ENCODE assay signal across 8 cellular contexts in genomic region chr21:32770514-32771133, GRCh38. TPM values are rescaled to one million over a fixed set of nuclear protein-coding genes. Genes with fewer than 3 reads are reported as not detected.
DNase-seq lines count a peak whose midpoint lies in the region; ATAC-seq and TF ChIP-seq lines count a peak whose summit lies in the region.

No MANE protein-coding gene starts in this region.

- H3K27me3 Mint-ChIP-seq in T-helper 2 cell treated with Interferon-gamma antibody and Interleukin-4, amounts not matched to agents 5 μg/mL and 100 μg/mL, for 36 hours (ENCODE audit: low read depth), result peaks cover 3% of the 10 kb centered on the region

- H3K4me3 ChIP-seq in fibroblast of mammary gland (ENCODE audit: control insufficient read depth, low read depth, low read length) (peak overlapping the region; percentile 75), neuronal stem cell (ENCODE audit: low read length in 2 of 2) (peak overlapping the region; percentile 92 to 99)

- peak overlapping the region; percentile 92 for H2AFZ ChIP-seq in neuronal stem cell (ENCODE audit: low read length)

- H3K4ac ChIP-seq in neuronal stem cell (ENCODE audit: low read length), result peak overlapping the region; percentile 53

- H3K36me3 Mint-ChIP-seq in T-helper 2 cell treated with Interferon-gamma antibody and Interleukin-4, amounts not matched to agents 5 μg/mL and 100 μg/mL, for 36 hours (ENCODE audit: low read depth), result peaks cover 43% of the 10 kb centered on the region

- H3K27me3 ChIP-seq in neuronal stem cell (ENCODE audit: control insufficient read depth in 3 of 3, insufficient read depth in 3 of 3, low read depth in 1 of 3, low read length in 3 of 3), result no peaks in the 10 kb centered on the region

- ATAC-seq in HG02981 (IDR thresholded peaks at IDR 0.05; ENCODE audit: unreplicated experiment) (peak; percentile 2), HG03521 (IDR thresholded peaks at IDR 0.05; ENCODE audit: unreplicated experiment) (no peak), GM18868 (IDR thresholded peaks at IDR 0.05; ENCODE audit: unreplicated experiment) (no peak)

- no peak overlapping the region for H2BK120ac ChIP-seq in neuronal stem cell (ENCODE audit: low read depth, low read length)

- TF ChIP-seq CTCF in GM10266 (IDR thresholded peaks at IDR 0.05; ENCODE audit: control insufficient read depth, insufficient read depth, low read depth, missing control alignments) (no peak), fibroblast of mammary gland (conservative IDR thresholded peaks at IDR 0.05; ENCODE audit: control insufficient read depth, insufficient read depth, low read depth, low read length) (no peak)

- peak overlapping the region; percentile 99 for H2BK5ac ChIP-seq in neuronal stem cell (ENCODE audit: low read length)

- peaks cover 7 to 44% of the 10 kb centered on the region in 2 donors for H3K36me3 ChIP-seq in neuronal stem cell (replicated peaks in 1 of 2; ENCODE audit: control insufficient read depth in 2 of 2, insufficient read depth in 2 of 2, low read length in 2 of 2)

- H3K18ac ChIP-seq in neuronal stem cell (ENCODE audit: low read length), result peak overlapping the region; percentile 98

- H4K8ac ChIP-seq in neuronal stem cell (ENCODE audit: low read depth, low read length), result no peak overlapping the region

- H3K9ac ChIP-seq in neuronal stem cell (ENCODE audit: low read depth, low read length, poor library complexity), result peak overlapping the region; percentile 96

- H3K27ac Mint-ChIP-seq in T-helper 2 cell treated with Interferon-gamma antibody and Interleukin-4, amounts not matched to agents 5 μg/mL and 100 μg/mL, for 36 hours, result peak overlapping the region; percentile 93

- H3K4me2 ChIP-seq in neuronal stem cell (ENCODE audit: insufficient read depth, low read length, poor library complexity, severe bottlenecking), result peak overlapping the region; percentile 79

- peaks cover 56% of the 10 kb centered on the region for H3K4me1 Mint-ChIP-seq in T-helper 2 cell treated with Interferon-gamma antibody and Interleukin-4, amounts not matched to agents 5 μg/mL and 100 μg/mL, for 36 hours (ENCODE audit: low read depth)

- WGBS in neuronal stem cell (ENCODE audit: extremely low coverage in 2 of 2, insufficient read length in 2 of 2, insufficient replicate concordance in 1 of 2), 2 donors, result no CpG with 5 or more reads among the region's 14 CpGs

- DNase-seq in GM10266 (ENCODE audit: extremely low spot score) (peak; percentile 23), fibroblast of mammary gland (ENCODE audit: low read depth) (peak; percentile 21), neuronal stem cell (ENCODE audit: low spot score) (peak; percentile 35), DMS79 (lab: John Stamatoyannopoulos, UW) (no peak)
- DNase-seq in T-helper 2 cell treated with Interferon-gamma antibody and Interleukin-4, amounts not matched to agents 5 μg/mL and 100 μg/mL, for 36 hours (ENCODE audit: low spot score), result no peak

- no peak overlapping the region for H2BK12ac ChIP-seq in neuronal stem cell (ENCODE audit: low read length)

- H3K14ac ChIP-seq in neuronal stem cell (ENCODE audit: low read length), result peak overlapping the region; percentile 99

- H3K23ac ChIP-seq in neuronal stem cell (ENCODE audit: low read depth, low read length, poor library complexity), result peak overlapping the region; percentile 85

- H3K27ac ChIP-seq in neuronal stem cell (replicated peaks; ENCODE audit: low read length), result no peak overlapping the region

- H4K91ac ChIP-seq in neuronal stem cell (ENCODE audit: low read depth, low read length, poor library complexity), result no peak overlapping the region

- H3K9me3 ChIP-seq in neuronal stem cell (replicated peaks in 1 of 2; ENCODE audit: control insufficient read depth in 2 of 2, insufficient read depth in 1 of 2, low read depth in 1 of 2, low read length in 2 of 2), result peaks cover 0 to 24% of the 10 kb centered on the region in 2 donors

- peaks cover 1 to 13% of the 10 kb centered on the region in 2 donors for H3K4me1 ChIP-seq in neuronal stem cell (ENCODE audit: control insufficient read depth in 2 of 2, insufficient read depth in 1 of 2, low read depth in 1 of 2, low read length in 2 of 2)

- no peaks in the 10 kb centered on the region for H3K9me3 Mint-ChIP-seq in T-helper 2 cell treated with Interferon-gamma antibody and Interleukin-4, amounts not matched to agents 5 μg/mL and 100 μg/mL, for 36 hours

- no peak overlapping the region for H2BK15ac ChIP-seq in neuronal stem cell (ENCODE audit: low read length)

- H3K4me3 Mint-ChIP-seq in T-helper 2 cell treated with Interferon-gamma antibody and Interleukin-4, amounts not matched to agents 5 μg/mL and 100 μg/mL, for 36 hours, result peak overlapping the region; percentile 98

- no peaks in the 10 kb centered on the region for H3K79me1 ChIP-seq in neuronal stem cell (ENCODE audit: low read depth, low read length)

- H2AK5ac ChIP-seq in neuronal stem cell (ENCODE audit: low read depth, low read length), result peak overlapping the region; percentile 94

RNA-seq across cellular contexts. Expression of gene PAXBP1, which starts 0.9 kb away (rescaled TPM):
- 63.7 TPM for polyA plus RNA-seq in neuronal stem cell (2013, experiment 1 of 2)
- polyA plus RNA-seq in neuronal stem cell (2013, experiment 2 of 2), result 65.0 TPM

RNA-seq across cellular contexts. Expression of gene SYNJ1, which starts 42.8 kb away (rescaled TPM):
- polyA plus RNA-seq in neuronal stem cell (2013, experiment 1 of 2), result 3.4 TPM
- 2.5 TPM for polyA plus RNA-seq in neuronal stem cell (2013, experiment 2 of 2)

Comparison
In these comparisons a context has a peak if more than half of its experiments do, and no peak if none do; other contexts are left out.
1. DNase-seq: peak in GM10266 (single experiment), fibroblast of mammary gland (single experiment) and neuronal stem cell (single experiment); none in T-helper 2 cell treated with Interferon-gamma antibody and Interleukin-4, amounts not matched to agents 5 μg/mL and 100 μg/mL, for 36 hours (single experiment) and DMS79 (single experiment).